In the genomic region with DNA sequence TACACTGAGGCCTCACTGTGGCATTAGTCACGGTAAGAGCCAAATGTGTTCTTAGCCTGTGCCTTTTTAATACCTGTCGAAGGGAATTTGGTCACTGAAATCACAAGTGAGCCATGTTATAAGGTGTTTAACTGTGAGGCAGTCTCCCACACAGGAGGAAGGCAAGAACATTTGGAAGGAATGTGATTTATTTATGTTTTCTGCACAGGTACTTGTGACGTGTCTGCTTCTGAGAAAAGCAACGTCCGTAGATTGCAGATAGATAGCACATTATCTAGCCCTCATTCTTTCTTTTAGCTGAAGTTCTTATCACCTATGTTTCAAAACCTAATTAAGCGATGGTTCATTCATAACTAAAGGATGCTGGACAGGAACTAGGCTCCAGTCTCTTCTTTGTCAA, we compare ENCODE assay signal across 19 cellular contexts. TPM values are rescaled to one million over a fixed set of nuclear protein-coding genes. Genes with fewer than 3 reads are reported as not detected.
A peak's percentile ranks its signal among the peaks of the same experiment; 100 is the strongest.
DNase-seq lines count a peak whose midpoint lies in the region; ATAC-seq and TF ChIP-seq lines count a peak whose summit lies in the region.
"Had no signal": no experiment of that assay in that cellular context is flagged by ENCODE, and none has a peak within 500 bp of the region (broad histone marks: within the 10 kb centered on the region; RNA-seq: fewer than 3 reads in every experiment).

No MANE protein-coding gene starts in this region.

- H3K27me3 ChIP-seq in H9 (ENCODE audit: insufficient read depth, low read length) = no peaks in the 10 kb centered on the region
- H3K27me3 ChIP-seq in neural progenitor cell = no peaks in the 10 kb centered on the region
- no peaks in the 10 kb centered on the region for H3K27me3 ChIP-seq in trophoblast cell (ENCODE audit: insufficient read depth, low read length)
- no peaks in the 10 kb centered on the region for H3K27me3 ChIP-seq in mammary epithelial cell (ENCODE audit: insufficient read depth, low read length)
- H3K27me3 ChIP-seq: BLaER1 treated with 17β-estradiol and CSF1 and Interleukin-3, amounts not matched to agents 10 nM and 100 nM had no signal

- H4K12ac ChIP-seq in trophoblast cell (ENCODE audit: low read depth, low read length) = no peak overlapping the region

- no TSS peak for BruUV-seq in mammary epithelial cell (replicated peaks; lab: Mats Ljungman, UMichigan)

- H2AK5ac ChIP-seq in H9 (ENCODE audit: insufficient read length, low read length) = no peak overlapping the region
- H2AK5ac ChIP-seq in trophoblast cell (ENCODE audit: low read length) = no peak overlapping the region

- H2BK5ac ChIP-seq in H9 (ENCODE audit: insufficient read length, low read length) (no peak overlapping the region), trophoblast cell (ENCODE audit: low read depth, low read length, poor library complexity) (no peak overlapping the region)

- CTCF ChIA-PET in WTC11 (lab: Charles Lee) (no interaction called here), mammary epithelial cell (lab: Charles Lee; ENCODE audit: low non-redundant PET) (no interaction called here)

- no peak overlapping the region for H4K5ac ChIP-seq in H9 (ENCODE audit: insufficient read length, low read depth, low read length)

- no peak overlapping the region for H2BK15ac ChIP-seq in H9 (ENCODE audit: low read depth, low read length)

- H3K27ac Mint-ChIP-seq in H9 (peak overlapping the region in 2 of 3 experiments; percentile 44 to 74; a peak in 3 of 7 replicates), WTC11 (peak overlapping the region; percentile 82), neural progenitor cell (no peak overlapping the region)
- no peak overlapping the region for H3K27ac Mint-ChIP-seq in effector memory CD8-positive, alpha-beta T cell
- H3K27ac Mint-ChIP-seq: B cell; CD4-positive, alpha-beta T cell; CD8-positive, alpha-beta T cell had no signal

- no peaks in the 10 kb centered on the region; a peak in 1 of 5 replicates for H3K9me3 Mint-ChIP-seq in H9
- peaks cover 6% of the 10 kb centered on the region; the same call in 1 of the 2 replicates for H3K9me3 Mint-ChIP-seq in WTC11
- H3K9me3 Mint-ChIP-seq in neural progenitor cell = no peaks in the 10 kb centered on the region
- H3K9me3 Mint-ChIP-seq in effector memory CD8-positive, alpha-beta T cell = no peaks in the 10 kb centered on the region
- H3K9me3 Mint-ChIP-seq: CD4-positive, alpha-beta T cell; CD8-positive, alpha-beta T cell had no signal

- TF ChIP-seq CTCF in H9 (conservative IDR thresholded peaks at IDR 0.05) (no peak), WTC11 (IDR thresholded peaks at IDR 0.05) (no peak), neural progenitor cell (IDR thresholded peaks at IDR 0.05) (no peak), mammary epithelial cell (conservative IDR thresholded peaks at IDR 0.05 in 1 of 2, IDR thresholded peaks at IDR 0.05 in 1 of 2; ENCODE audit: extremely low read depth in 1 of 2, insufficient read depth in 1 of 2, low read depth in 1 of 2, low read length in 2 of 2) (no peak)

- no peak for ATAC-seq in WTC11
- no peak for ATAC-seq in effector memory CD8-positive, alpha-beta T cell (replicated peaks)
- ATAC-seq: CD8-positive, alpha-beta T cell had no signal

- no peak overlapping the region for H3K56ac ChIP-seq in H9 (ENCODE audit: insufficient read length, low read depth, low read length)

- H3K79me1 ChIP-seq in H9 (ENCODE audit: insufficient read depth, low read depth, low read length, poor library complexity, severe bottlenecking) (no peaks in the 10 kb centered on the region), trophoblast cell (ENCODE audit: low read length) (no peaks in the 10 kb centered on the region)

- H3K23me2 ChIP-seq in H9 (ENCODE audit: insufficient read length, low read depth, low read length, poor library complexity, severe bottlenecking) = no peaks in the 10 kb centered on the region

- POLR2A ChIA-PET in WTC11 (lab: Charles Lee) = no interaction called here

- H3K27me3 Mint-ChIP-seq in H9 (ENCODE audit: low read depth) (no peaks in the 10 kb centered on the region; the same call in 1 of the 2 replicates), WTC11 (ENCODE audit: low read depth) (no peaks in the 10 kb centered on the region), neural progenitor cell (ENCODE audit: insufficient read depth, low read depth) (peaks cover 2% of the 10 kb centered on the region)
- H3K27me3 Mint-ChIP-seq in effector memory CD8-positive, alpha-beta T cell = peaks cover 18 to 24% of the 10 kb centered on the region in 2 donors
- H3K27me3 Mint-ChIP-seq: CD4-positive, alpha-beta T cell had no signal

- H4K91ac ChIP-seq in H9 (ENCODE audit: insufficient read length, low read depth, low read length) (no peak overlapping the region), trophoblast cell (ENCODE audit: low read depth, low read length) (no peak overlapping the region)

- H3K18ac ChIP-seq in H9 (ENCODE audit: insufficient read length, low read depth, low read length) (no peak overlapping the region), trophoblast cell (ENCODE audit: low read length) (no peak overlapping the region)

- intact Hi-C loops in mammary epithelial cell (cut with micrococcal nuclease) = no loop called here

- H3K4ac ChIP-seq in H9 (ENCODE audit: low read depth, low read length) (no peak overlapping the region), trophoblast cell (ENCODE audit: low read depth, low read length) (no peak overlapping the region)

- H2BK12ac ChIP-seq in H9 (ENCODE audit: insufficient read length, low read depth, low read length) (no peak overlapping the region), trophoblast cell (ENCODE audit: low read length) (no peak overlapping the region)

- dilution Hi-C loops in mammary epithelial cell (cut with HindIII; ENCODE audit: low sequenced_read_pairs) = no loop called here

- no peaks in the 10 kb centered on the region for H3K36me3 Mint-ChIP-seq in H9 (ENCODE audit: insufficient read depth in 1 of 3, low read depth in 3 of 3)
- H3K36me3 Mint-ChIP-seq in WTC11 = no peaks in the 10 kb centered on the region
- no peaks in the 10 kb centered on the region for H3K36me3 Mint-ChIP-seq in neural progenitor cell
- no peaks in the 10 kb centered on the region for H3K36me3 Mint-ChIP-seq in effector memory CD8-positive, alpha-beta T cell (ENCODE audit: insufficient read depth)
- H3K36me3 Mint-ChIP-seq: CD8-positive, alpha-beta T cell had no signal

- no peak overlapping the region for H2AFZ ChIP-seq in H9 (ENCODE audit: low read length)
- peak overlapping the region; percentile 17 for H2AFZ ChIP-seq in neural progenitor cell (replicated peaks)
- no peak overlapping the region for H2AFZ ChIP-seq in trophoblast cell (ENCODE audit: insufficient read depth, low read length, poor library complexity)
- H2AFZ ChIP-seq in mammary epithelial cell (ENCODE audit: low read depth, low read length) = no peak overlapping the region

- H3K79me2 ChIP-seq in H9 (ENCODE audit: insufficient read depth, low read length) = no peaks in the 10 kb centered on the region
- H3K79me2 ChIP-seq in neural progenitor cell (ENCODE audit: low read depth) = no peaks in the 10 kb centered on the region
- H3K79me2 ChIP-seq in trophoblast cell (ENCODE audit: control insufficient read depth, insufficient read depth, low read length, poor library complexity) = no peaks in the 10 kb centered on the region
- H3K79me2 ChIP-seq in mammary epithelial cell (ENCODE audit: insufficient read depth, low read length) = no peaks in the 10 kb centered on the region

- no peak overlapping the region for H3K9ac ChIP-seq in H9 (ENCODE audit: extremely low read depth, insufficient read length, low read length)
- no peak overlapping the region for H3K9ac ChIP-seq in neural progenitor cell
- no peak overlapping the region for H3K9ac ChIP-seq in trophoblast cell (ENCODE audit: low read length)
- H3K9ac ChIP-seq in mammary epithelial cell (ENCODE audit: insufficient read depth, low read length) = no peak overlapping the region
- H3K9ac ChIP-seq: BLaER1 treated with 17β-estradiol and CSF1 and Interleukin-3, amounts not matched to agents 10 nM and 100 nM had no signal

- H3K4me3 ChIP-seq in neural progenitor cell (no peak overlapping the region), trophoblast cell (ENCODE audit: low read depth, low read length) (no peak overlapping the region), mammary epithelial cell (replicated peaks in 1 of 3; ENCODE audit: insufficient read depth in 1 of 3, low read depth in 2 of 3, low read length in 3 of 3) (no peak overlapping the region)
- H3K4me3 ChIP-seq: BLaER1 treated with 17β-estradiol and CSF1 and Interleukin-3, amounts not matched to agents 10 nM and 100 nM had no signal

- H3K27ac ChIP-seq in H9 (ENCODE audit: insufficient read length, low read depth, low read length) (no peak overlapping the region), neural progenitor cell (no peak overlapping the region), trophoblast cell (ENCODE audit: low read depth, low read length) (no peak overlapping the region), mammary epithelial cell (ENCODE audit: insufficient read depth, low read depth, low read length) (no peak overlapping the region)
- H3K27ac ChIP-seq: BLaER1 treated with 17β-estradiol and CSF1 and Interleukin-3, amounts not matched to agents 10 nM and 100 nM; C4-2B had no signal

- WGBS in H9 (ENCODE audit: extremely low coverage, insufficient read length, low lambda C conversion rate) = no CpG with 5 or more reads among the region's 6 CpGs
- WGBS in trophoblast cell (ENCODE audit: extremely low coverage, insufficient coverage, insufficient read length) = no CpG with 5 or more reads among the region's 6 CpGs
- WGBS in mammary epithelial cell (ENCODE audit: low coverage, missing lambda C conversion rate) = 82% methylated on average over 3 of the region's 6 CpGs

- no peaks in the 10 kb centered on the region for H3K9me3 ChIP-seq in H9 (ENCODE audit: control insufficient read depth, low read depth, low read length)
- H3K9me3 ChIP-seq in neural progenitor cell (ENCODE audit: low read depth) = no peaks in the 10 kb centered on the region
- H3K9me3 ChIP-seq in trophoblast cell (ENCODE audit: insufficient read depth, low read depth, low read length) = no peaks in the 10 kb centered on the region
- H3K9me3 ChIP-seq in mammary epithelial cell (replicated peaks; ENCODE audit: insufficient read depth, low read length) = no peaks in the 10 kb centered on the region
- H3K9me3 ChIP-seq: BLaER1 treated with 17β-estradiol and CSF1 and Interleukin-3, amounts not matched to agents 10 nM and 100 nM; Caco-2 had no signal

- H3K14ac ChIP-seq in H9 (ENCODE audit: insufficient read depth, low read length) (no peak overlapping the region), trophoblast cell (ENCODE audit: low read length) (no peak overlapping the region)

- no peak overlapping the region for H3T11ph ChIP-seq in H9 (ENCODE audit: low read length)

- H3K36me3 ChIP-seq in neural progenitor cell (no peaks in the 10 kb centered on the region), trophoblast cell (ENCODE audit: control insufficient read depth in 1 of 2, insufficient read depth in 2 of 2, low read length in 2 of 2) (no peaks in the 10 kb centered on the region), mammary epithelial cell (ENCODE audit: insufficient read depth, low read length) (no peaks in the 10 kb centered on the region)
- H3K36me3 ChIP-seq: BLaER1 treated with 17β-estradiol and CSF1 and Interleukin-3, amounts not matched to agents 10 nM and 100 nM had no signal

- H2BK120ac ChIP-seq in H9 (ENCODE audit: low read depth, low read length, poor library complexity, severe bottlenecking) = no peak overlapping the region
- no peak overlapping the region for H2BK120ac ChIP-seq in trophoblast cell (ENCODE audit: insufficient read depth, low read length, poor library complexity)

- H3K4me1 ChIP-seq in H9 (ENCODE audit: insufficient read depth, low read length) (peaks cover 4% of the 10 kb centered on the region; the same call in 1 of the 2 replicates), neural progenitor cell (peaks cover 29% of the 10 kb centered on the region), trophoblast cell (ENCODE audit: control insufficient read depth in 1 of 2, insufficient read depth in 2 of 2, low read length in 2 of 2) (peaks cover 0 to 4% of the 10 kb centered on the region in 2 experiments), mammary epithelial cell (ENCODE audit: insufficient read depth, low read length) (no peaks in the 10 kb centered on the region)
- H3K4me1 ChIP-seq: Caco-2 had no signal

- H3K23ac ChIP-seq in H9 (ENCODE audit: insufficient read length, low read depth, low read length) (no peak overlapping the region), trophoblast cell (ENCODE audit: low read length) (no peak overlapping the region)

- H3K4me1 Mint-ChIP-seq in H9 (peaks cover 37 to 43% of the 10 kb centered on the region in 2 experiments), WTC11 (peaks cover 47% of the 10 kb centered on the region), neural progenitor cell (peaks cover 15% of the 10 kb centered on the region)
- no peaks in the 10 kb centered on the region for H3K4me1 Mint-ChIP-seq in effector memory CD8-positive, alpha-beta T cell (ENCODE audit: low read depth in 2 of 2)

- in situ Hi-C loops in mammary epithelial cell (cut with MboI; ENCODE audit: low sequenced_read_pairs in 2 of 2) = no loop called here

- H3K4me2 ChIP-seq in H9 (ENCODE audit: insufficient read depth, insufficient read length, low read length) (no peak overlapping the region), neural progenitor cell (no peak overlapping the region), trophoblast cell (ENCODE audit: low read length) (no peak overlapping the region), mammary epithelial cell (ENCODE audit: insufficient read depth, low read depth, low read length) (no peak overlapping the region)
- H3K4me2 ChIP-seq: BLaER1 treated with 17β-estradiol and CSF1 and Interleukin-3, amounts not matched to agents 10 nM and 100 nM had no signal

- H3K4me3 Mint-ChIP-seq in H9 (no peak overlapping the region), WTC11 (no peak overlapping the region), neural progenitor cell (no peak overlapping the region)
- H3K4me3 Mint-ChIP-seq in effector memory CD8-positive, alpha-beta T cell = no peak overlapping the region
- H3K4me3 Mint-ChIP-seq: B cell; CD4-positive, alpha-beta T cell; CD8-positive, alpha-beta T cell had no signal

- no peak overlapping the region for H4K8ac ChIP-seq in H9 (replicated peaks; ENCODE audit: insufficient read length, low read depth, low read length)
- no peak overlapping the region for H4K8ac ChIP-seq in trophoblast cell (ENCODE audit: low read depth, low read length)

- H2BK20ac ChIP-seq in H9 (ENCODE audit: low read depth, low read length, poor library complexity, severe bottlenecking) = no peak overlapping the region

- DNase-seq in H9 (no peak), WTC11 (ENCODE audit: low spot score) (no peak), neural progenitor cell (ENCODE audit: low spot score) (no peak), trophoblast cell (peak; percentile 51 to 83), NCI-H2196 (lab: John Stamatoyannopoulos, UW; ENCODE audit: unreplicated experiment) (no peak), mammary epithelial cell (no peak), NCI-H345 treated with DMSO at 0.1 percent for 48 hours (lab: John Stamatoyannopoulos, UW; ENCODE audit: unreplicated experiment) (no peak)
- DNase-seq in effector memory CD8-positive, alpha-beta T cell = no peak
- DNase-seq: 8988T; ACHN; Caco-2; Calu3; CD4-positive, alpha-beta T cell; CD8-positive, alpha-beta T cell; DMS79 treated with DMSO at 0.1 percent for 48 hours; GF-D8 had no signal

- H3F3A ChIP-seq in neural progenitor cell (ENCODE audit: low read depth) = peaks cover 8% of the 10 kb centered on the region

- no peaks in the 10 kb centered on the region for H4K20me1 ChIP-seq in H9 (ENCODE audit: control insufficient read depth, insufficient read depth, insufficient read length)
- no peaks in the 10 kb centered on the region for H4K20me1 ChIP-seq in neural progenitor cell (ENCODE audit: low read depth)
- no peaks in the 10 kb centered on the region for H4K20me1 ChIP-seq in mammary epithelial cell (ENCODE audit: insufficient read depth, low read length)
- H4K20me1 ChIP-seq: BLaER1 treated with 17β-estradiol and CSF1 and Interleukin-3, amounts not matched to agents 10 nM and 100 nM had no signal

RNA-seq across cellular contexts. Expression of a gene that starts 19.0 kb away (rescaled TPM):
- total RNA-seq in H9 (2021) (8.4 and 15.3 TPM in 2 replicates), WTC11 (2021) (15.7 to 20.3 TPM (median 17.2 TPM) in 3 replicates), neural progenitor cell (ENCODE audit: low replicate concordance) (2.3 and 4.2 TPM in 2 replicates), mammary epithelial cell (10 to 100 TPM; 62.7 to 80.2 TPM)
- 70.8 and 75.1 TPM in 2 replicates for polyA plus RNA-seq in trophoblast cell (2013)
- polyA plus RNA-seq in mammary epithelial cell = 42.9 TPM
- polyA minus RNA-seq in mammary epithelial cell = 97.7 TPM

Comparison
In these comparisons a context has a peak if more than half of its experiments do, and no peak if none do; other contexts are left out.
1. DNase-seq: peak in trophoblast cell (2 of 2); none in H9 (single experiment), WTC11 (single experiment), neural progenitor cell (single experiment), NCI-H2196 (single experiment), effector memory CD8-positive, alpha-beta T cell (0 of 3), mammary epithelial cell (single experiment) and NCI-H345 treated with DMSO at 0.1 percent for 48 hours (single experiment).
2. H3K27ac Mint-ChIP-seq: peak in H9 (2 of 3) and WTC11 (single experiment); none in neural progenitor cell (single experiment) and effector memory CD8-positive, alpha-beta T cell (0 of 2).